ENCODE assay signal across 1 cellular context in the genomic region with DNA sequence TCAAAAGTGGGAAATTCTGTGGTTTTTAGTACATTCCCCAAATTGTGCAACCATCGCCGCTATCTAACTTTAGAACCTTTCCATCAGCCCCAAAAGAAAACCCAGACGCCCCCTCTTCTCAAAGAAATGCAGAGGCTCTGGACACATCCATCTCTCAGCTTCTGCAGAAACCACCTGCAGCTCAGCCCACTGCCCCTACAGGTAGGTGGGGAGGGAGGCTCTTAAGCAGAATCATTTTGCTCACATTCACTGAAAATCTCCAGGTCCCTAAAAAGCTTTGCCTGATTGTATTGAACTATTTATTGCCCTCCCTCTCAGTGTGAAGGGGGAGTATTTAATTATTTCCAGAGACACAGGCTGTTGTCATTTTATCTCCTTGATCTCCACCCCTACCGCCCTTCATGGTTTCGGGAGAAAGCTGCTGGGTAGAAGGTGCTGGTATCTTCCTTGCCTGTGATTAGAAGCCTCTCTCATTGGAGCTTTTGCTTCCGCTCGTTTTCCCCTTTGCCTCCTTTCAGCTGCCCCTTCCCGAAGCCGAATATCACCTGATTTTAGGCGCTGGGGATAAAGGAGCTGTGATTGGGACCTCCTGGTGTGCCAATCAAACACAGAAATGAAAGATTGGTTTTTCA.
A peak's percentile ranks its signal among the peaks of the same experiment; 100 is the strongest.
TF ChIP-seq lines count a peak whose summit lies in the region.

No MANE protein-coding gene starts in this region.

TF ChIP-seq in HEK293, 187 proteins besides CTCF, POLR2A, EP300 and RAD21 (continued from another document):
- TF ChIP-seq, protein P1, sequence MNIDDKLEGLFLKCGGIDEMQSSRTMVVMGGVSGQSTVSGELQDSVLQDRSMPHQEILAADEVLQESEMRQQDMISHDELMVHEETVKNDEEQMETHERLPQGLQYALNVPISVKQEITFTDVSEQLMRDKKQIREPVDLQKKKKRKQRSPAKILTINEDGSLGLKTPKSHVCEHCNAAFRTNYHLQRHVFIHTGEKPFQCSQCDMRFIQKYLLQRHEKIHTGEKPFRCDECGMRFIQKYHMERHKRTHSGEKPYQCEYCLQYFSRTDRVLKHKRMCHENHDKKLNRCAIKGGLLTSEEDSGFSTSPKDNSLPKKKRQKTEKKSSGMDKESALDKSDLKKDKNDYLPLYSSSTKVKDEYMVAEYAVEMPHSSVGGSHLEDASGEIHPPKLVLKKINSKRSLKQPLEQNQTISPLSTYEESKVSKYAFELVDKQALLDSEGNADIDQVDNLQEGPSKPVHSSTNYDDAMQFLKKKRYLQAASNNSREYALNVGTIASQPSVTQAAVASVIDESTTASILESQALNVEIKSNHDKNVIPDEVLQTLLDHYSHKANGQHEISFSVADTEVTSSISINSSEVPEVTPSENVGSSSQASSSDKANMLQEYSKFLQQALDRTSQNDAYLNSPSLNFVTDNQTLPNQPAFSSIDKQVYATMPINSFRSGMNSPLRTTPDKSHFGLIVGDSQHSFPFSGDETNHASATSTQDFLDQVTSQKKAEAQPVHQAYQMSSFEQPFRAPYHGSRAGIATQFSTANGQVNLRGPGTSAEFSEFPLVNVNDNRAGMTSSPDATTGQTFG (tag by site-specific recombination; IDR thresholded peaks at IDR 0.05; ENCODE audit: borderline replicate concordance): no peak
- TF ChIP-seq, protein P2, sequence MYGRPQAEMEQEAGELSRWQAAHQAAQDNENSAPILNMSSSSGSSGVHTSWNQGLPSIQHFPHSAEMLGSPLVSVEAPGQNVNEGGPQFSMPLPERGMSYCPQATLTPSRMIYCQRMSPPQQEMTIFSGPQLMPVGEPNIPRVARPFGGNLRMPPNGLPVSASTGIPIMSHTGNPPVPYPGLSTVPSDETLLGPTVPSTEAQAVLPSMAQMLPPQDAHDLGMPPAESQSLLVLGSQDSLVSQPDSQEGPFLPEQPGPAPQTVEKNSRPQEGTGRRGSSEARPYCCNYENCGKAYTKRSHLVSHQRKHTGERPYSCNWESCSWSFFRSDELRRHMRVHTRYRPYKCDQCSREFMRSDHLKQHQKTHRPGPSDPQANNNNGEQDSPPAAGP (tag by site-specific recombination; IDR thresholded peaks at IDR 0.05): no peak
- TF ChIP-seq, protein P3, sequence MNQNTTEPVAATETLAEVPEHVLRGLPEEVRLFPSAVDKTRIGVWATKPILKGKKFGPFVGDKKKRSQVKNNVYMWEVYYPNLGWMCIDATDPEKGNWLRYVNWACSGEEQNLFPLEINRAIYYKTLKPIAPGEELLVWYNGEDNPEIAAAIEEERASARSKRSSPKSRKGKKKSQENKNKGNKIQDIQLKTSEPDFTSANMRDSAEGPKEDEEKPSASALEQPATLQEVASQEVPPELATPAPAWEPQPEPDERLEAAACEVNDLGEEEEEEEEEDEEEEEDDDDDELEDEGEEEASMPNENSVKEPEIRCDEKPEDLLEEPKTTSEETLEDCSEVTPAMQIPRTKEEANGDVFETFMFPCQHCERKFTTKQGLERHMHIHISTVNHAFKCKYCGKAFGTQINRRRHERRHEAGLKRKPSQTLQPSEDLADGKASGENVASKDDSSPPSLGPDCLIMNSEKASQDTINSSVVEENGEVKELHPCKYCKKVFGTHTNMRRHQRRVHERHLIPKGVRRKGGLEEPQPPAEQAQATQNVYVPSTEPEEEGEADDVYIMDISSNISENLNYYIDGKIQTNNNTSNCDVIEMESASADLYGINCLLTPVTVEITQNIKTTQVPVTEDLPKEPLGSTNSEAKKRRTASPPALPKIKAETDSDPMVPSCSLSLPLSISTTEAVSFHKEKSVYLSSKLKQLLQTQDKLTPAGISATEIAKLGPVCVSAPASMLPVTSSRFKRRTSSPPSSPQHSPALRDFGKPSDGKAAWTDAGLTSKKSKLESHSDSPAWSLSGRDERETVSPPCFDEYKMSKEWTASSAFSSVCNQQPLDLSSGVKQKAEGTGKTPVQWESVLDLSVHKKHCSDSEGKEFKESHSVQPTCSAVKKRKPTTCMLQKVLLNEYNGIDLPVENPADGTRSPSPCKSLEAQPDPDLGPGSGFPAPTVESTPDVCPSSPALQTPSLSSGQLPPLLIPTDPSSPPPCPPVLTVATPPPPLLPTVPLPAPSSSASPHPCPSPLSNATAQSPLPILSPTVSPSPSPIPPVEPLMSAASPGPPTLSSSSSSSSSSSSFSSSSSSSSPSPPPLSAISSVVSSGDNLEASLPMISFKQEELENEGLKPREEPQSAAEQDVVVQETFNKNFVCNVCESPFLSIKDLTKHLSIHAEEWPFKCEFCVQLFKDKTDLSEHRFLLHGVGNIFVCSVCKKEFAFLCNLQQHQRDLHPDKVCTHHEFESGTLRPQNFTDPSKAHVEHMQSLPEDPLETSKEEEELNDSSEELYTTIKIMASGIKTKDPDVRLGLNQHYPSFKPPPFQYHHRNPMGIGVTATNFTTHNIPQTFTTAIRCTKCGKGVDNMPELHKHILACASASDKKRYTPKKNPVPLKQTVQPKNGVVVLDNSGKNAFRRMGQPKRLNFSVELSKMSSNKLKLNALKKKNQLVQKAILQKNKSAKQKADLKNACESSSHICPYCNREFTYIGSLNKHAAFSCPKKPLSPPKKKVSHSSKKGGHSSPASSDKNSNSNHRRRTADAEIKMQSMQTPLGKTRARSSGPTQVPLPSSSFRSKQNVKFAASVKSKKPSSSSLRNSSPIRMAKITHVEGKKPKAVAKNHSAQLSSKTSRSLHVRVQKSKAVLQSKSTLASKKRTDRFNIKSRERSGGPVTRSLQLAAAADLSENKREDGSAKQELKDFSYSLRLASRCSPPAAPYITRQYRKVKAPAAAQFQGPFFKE (tag by site-specific recombination; IDR thresholded peaks at IDR 0.05; ENCODE audit: borderline replicate concordance): no peak
- no peak for TF ChIP-seq OVOL3 (tag by site-specific recombination; IDR thresholded peaks at IDR 0.05)
- TF ChIP-seq, protein P4, sequence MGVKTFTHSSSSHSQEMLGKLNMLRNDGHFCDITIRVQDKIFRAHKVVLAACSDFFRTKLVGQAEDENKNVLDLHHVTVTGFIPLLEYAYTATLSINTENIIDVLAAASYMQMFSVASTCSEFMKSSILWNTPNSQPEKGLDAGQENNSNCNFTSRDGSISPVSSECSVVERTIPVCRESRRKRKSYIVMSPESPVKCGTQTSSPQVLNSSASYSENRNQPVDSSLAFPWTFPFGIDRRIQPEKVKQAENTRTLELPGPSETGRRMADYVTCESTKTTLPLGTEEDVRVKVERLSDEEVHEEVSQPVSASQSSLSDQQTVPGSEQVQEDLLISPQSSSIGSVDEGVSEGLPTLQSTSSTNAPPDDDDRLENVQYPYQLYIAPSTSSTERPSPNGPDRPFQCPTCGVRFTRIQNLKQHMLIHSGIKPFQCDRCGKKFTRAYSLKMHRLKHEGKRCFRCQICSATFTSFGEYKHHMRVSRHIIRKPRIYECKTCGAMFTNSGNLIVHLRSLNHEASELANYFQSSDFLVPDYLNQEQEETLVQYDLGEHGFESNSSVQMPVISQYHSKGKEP (tag by site-specific recombination; IDR thresholded peaks at IDR 0.05): no peak
- TF ChIP-seq ZNF311 (tag by site-specific recombination; IDR thresholded peaks at IDR 0.05; ENCODE audit: borderline replicate concordance): no peak
- TF ChIP-seq ZNF629 (tag by site-specific recombination; IDR thresholded peaks at IDR 0.05): no peak
- TF ChIP-seq ZNF23 (tag by site-specific recombination; IDR thresholded peaks at IDR 0.05; ENCODE audit: borderline replicate concordance): no peak
- 0 out of 2 replicates have a peak, but pooled peaks have one; percentile 28 for TF ChIP-seq ZBTB17 (tag by site-specific recombination; IDR thresholded peaks at IDR 0.05)
- TF ChIP-seq, protein P5, sequence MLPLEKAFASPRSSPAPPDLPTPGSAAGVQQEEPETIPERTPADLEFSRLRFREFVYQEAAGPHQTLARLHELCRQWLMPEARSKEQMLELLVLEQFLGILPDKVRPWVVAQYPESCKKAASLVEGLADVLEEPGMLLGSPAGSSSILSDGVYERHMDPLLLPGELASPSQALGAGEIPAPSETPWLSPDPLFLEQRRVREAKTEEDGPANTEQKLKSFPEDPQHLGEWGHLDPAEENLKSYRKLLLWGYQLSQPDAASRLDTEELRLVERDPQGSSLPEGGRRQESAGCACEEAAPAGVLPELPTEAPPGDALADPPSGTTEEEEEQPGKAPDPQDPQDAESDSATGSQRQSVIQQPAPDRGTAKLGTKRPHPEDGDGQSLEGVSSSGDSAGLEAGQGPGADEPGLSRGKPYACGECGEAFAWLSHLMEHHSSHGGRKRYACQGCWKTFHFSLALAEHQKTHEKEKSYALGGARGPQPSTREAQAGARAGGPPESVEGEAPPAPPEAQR (tag by site-specific recombination; IDR thresholded peaks at IDR 0.05): no peak
- TF ChIP-seq, protein P6, sequence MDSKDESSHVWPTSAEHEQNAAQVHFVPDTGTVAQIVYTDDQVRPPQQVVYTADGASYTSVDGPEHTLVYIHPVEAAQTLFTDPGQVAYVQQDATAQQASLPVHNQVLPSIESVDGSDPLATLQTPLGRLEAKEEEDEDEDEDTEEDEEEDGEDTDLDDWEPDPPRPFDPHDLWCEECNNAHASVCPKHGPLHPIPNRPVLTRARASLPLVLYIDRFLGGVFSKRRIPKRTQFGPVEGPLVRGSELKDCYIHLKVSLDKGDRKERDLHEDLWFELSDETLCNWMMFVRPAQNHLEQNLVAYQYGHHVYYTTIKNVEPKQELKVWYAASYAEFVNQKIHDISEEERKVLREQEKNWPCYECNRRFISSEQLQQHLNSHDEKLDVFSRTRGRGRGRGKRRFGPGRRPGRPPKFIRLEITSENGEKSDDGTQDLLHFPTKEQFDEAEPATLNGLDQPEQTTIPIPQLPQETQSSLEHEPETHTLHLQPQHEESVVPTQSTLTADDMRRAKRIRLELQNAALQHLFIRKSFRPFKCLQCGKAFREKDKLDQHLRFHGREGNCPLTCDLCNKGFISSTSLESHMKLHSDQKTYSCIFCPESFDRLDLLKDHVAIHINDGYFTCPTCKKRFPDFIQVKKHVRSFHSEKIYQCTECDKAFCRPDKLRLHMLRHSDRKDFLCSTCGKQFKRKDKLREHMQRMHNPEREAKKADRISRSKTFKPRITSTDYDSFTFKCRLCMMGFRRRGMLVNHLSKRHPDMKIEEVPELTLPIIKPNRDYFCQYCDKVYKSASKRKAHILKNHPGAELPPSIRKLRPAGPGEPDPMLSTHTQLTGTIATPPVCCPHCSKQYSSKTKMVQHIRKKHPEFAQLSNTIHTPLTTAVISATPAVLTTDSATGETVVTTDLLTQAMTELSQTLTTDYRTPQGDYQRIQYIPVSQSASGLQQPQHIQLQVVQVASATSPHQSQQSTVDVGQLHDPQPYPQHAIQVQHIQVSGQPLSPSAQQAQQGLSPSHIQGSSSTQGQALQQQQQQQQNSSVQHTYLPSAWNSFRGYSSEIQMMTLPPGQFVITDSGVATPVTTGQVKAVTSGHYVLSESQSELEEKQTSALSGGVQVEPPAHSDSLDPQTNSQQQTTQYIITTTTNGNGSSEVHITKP (tag by site-specific recombination; IDR thresholded peaks at IDR 0.05): peak; percentile 98
- TF ChIP-seq, protein P7, sequence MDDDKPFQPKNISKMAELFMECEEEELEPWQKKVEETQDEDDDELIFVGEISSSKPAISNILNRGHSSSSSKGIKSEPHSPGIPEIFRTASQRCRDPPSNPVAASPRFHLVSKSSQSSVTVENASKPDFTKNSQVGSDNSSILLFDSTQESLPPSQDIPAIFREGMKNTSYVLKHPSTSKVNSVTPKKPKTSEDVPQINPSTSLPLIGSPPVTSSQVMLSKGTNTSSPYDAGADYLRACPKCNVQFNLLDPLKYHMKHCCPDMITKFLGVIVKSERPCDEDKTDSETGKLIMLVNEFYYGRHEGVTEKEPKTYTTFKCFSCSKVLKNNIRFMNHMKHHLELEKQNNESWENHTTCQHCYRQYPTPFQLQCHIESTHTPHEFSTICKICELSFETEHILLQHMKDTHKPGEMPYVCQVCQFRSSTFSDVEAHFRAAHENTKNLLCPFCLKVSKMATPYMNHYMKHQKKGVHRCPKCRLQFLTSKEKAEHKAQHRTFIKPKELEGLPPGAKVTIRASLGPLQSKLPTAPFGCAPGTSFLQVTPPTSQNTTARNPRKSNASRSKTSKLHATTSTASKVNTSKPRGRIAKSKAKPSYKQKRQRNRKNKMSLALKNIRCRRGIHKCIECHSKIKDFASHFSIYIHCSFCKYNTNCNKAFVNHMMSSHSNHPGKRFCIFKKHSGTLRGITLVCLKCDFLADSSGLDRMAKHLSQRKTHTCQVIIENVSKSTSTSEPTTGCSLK (tag by site-specific recombination; IDR thresholded peaks at IDR 0.05): no peak
